ENCODE assay signal across 13 cellular contexts in genomic region chr9:20524776-20525175, GRCh38.
DNase-seq lines count a peak whose midpoint lies in the region; ATAC-seq, FAIRE-seq and TF ChIP-seq lines count a peak whose summit lies in the region.
"Had no signal": no experiment of that assay in that cellular context is flagged by ENCODE, and none has a peak within 500 bp of the region (broad histone marks: within the 10 kb centered on the region; RNA-seq: fewer than 3 reads in every experiment).

No MANE protein-coding gene starts in this region.

- no peak for TF ChIP-seq POLR2A in GM18505 (IDR thresholded peaks at IDR 0.05; ENCODE audit: borderline replicate concordance, extremely low read depth, insufficient read depth, insufficient read length)

- no peaks in the 10 kb centered on the region for H3K9me2 ChIP-seq in PC-9 (ENCODE audit: insufficient read depth)

- no peak overlapping the region for H3K4me3 ChIP-seq in PC-9
- H3K4me3 ChIP-seq: SK-N-MC, tibial artery had no signal

- no TSS peak for BruUV-seq in PC-9 (replicated peaks; lab: Mats Ljungman, UMichigan)

- ATAC-seq in GM21576 (IDR thresholded peaks at IDR 0.05; ENCODE audit: unreplicated experiment) (no peak), GM18870 (IDR thresholded peaks at IDR 0.05; ENCODE audit: unreplicated experiment) (no peak), GM18505 (IDR thresholded peaks at IDR 0.05; ENCODE audit: unreplicated experiment) (no peak)

- DNase-seq in D721Med (ENCODE audit: insufficient read length, low spot score) (no peak), GM13977 (ENCODE audit: low spot score) (no peak), PC-9 (no peak), iPS DF 19.7 (ENCODE audit: low read depth, low spot score) (peak; percentile 38)
- DNase-seq in activated CD4-positive, CD25-positive, alpha-beta regulatory T cell treated with anti-CD3 and anti-CD28 coated beads, Interleukin-2, amount 50 U/mL, for 72 hours: no peak
- DNase-seq: NCI-H1694; stimulated activated CD4-positive, alpha-beta T cell treated with anti-CD3 and anti-CD28 coated beads, Interleukin-4, amount 100 ng/mL, for 1 hour; tibial artery had no signal

- POLR2A ChIA-PET in PC-9 (lab: Charles Lee; ENCODE audit: unreplicated experiment): no interaction called here

- H3K4me1 ChIP-seq in PC-9 (replicated peaks; ENCODE audit: insufficient read depth): no peaks in the 10 kb centered on the region

- CTCF ChIA-PET in PC-9 (lab: Charles Lee): interaction anchor here (0.6 to 0.7 kb wide), 4 partner anchors 9 to 1323 kb away, joined by 3 to 5 read pairs (median 4); no protein-coding TSS in a partner anchor

- H2AFZ ChIP-seq in PC-9: no peak overlapping the region

- no peaks in the 10 kb centered on the region for H4K20me1 ChIP-seq in PC-9 (ENCODE audit: insufficient read depth)

- H3K27ac ChIP-seq in PC-9: no peak overlapping the region
- H3K27ac ChIP-seq: tibial artery had no signal

- TF ChIP-seq CTCF in D721Med (IDR thresholded peaks at IDR 0.05; ENCODE audit: insufficient read depth, missing control alignments) (peak; percentile 27), GM13977 (IDR thresholded peaks at IDR 0.05; ENCODE audit: extremely low read depth, insufficient read depth, missing control alignments) (peak; percentile 55), PC-9 (conservative IDR thresholded peaks at IDR 0.05) (peak; percentile 45)

- H3K79me2 ChIP-seq in PC-9 (ENCODE audit: low read depth): no peaks in the 10 kb centered on the region

- H3K36me3 ChIP-seq in PC-9 (ENCODE audit: low read depth): no peaks in the 10 kb centered on the region
- H3K36me3 ChIP-seq: tibial artery had no signal

- no peak for FAIRE-seq in D721Med (lab: Jason Lieb, UNC)
- FAIRE-seq: colon had no signal

- no peaks in the 10 kb centered on the region for H3K9me3 ChIP-seq in PC-9 (ENCODE audit: insufficient read depth, low read depth)
- H3K9me3 ChIP-seq: tibial artery had no signal

- H3K27me3 ChIP-seq in PC-9 (ENCODE audit: insufficient read depth, low read depth): no peaks in the 10 kb centered on the region
- H3K27me3 ChIP-seq: tibial artery had no signal

- in situ Hi-C loops in GM13977 (cut with MboI; ENCODE audit: low pct_unique_long_range_greater_than_20kb, low sequenced_read_pairs, unreplicated experiment): no loop called here

- no peaks in the 10 kb centered on the region for H3F3A ChIP-seq in PC-9 (ENCODE audit: insufficient read depth, low read depth)

- intact Hi-C loops in PC-9 (cut with micrococcal nuclease; ENCODE audit: unreplicated experiment): no loop called here

- H3K4me2 ChIP-seq in PC-9: no peak overlapping the region
